ENCODE assay signal across 1 cellular context in genomic region chr1:30320581-30320890, GRCh38.
TF ChIP-seq lines count a peak whose summit lies in the region.

No MANE protein-coding gene starts in this region.

TF ChIP-seq in H1, 55 proteins besides CTCF, POLR2A, EP300 and RAD21 (continued from another document):
- TF ChIP-seq SP2 (IDR thresholded peaks at IDR 0.05; ENCODE audit: low read length) (no peak), KDM4A (IDR thresholded peaks at IDR 0.05; ENCODE audit: low read depth, low read length, severe bottlenecking) (no peak), TAF7 (optimal IDR thresholded peaks at IDR 0.05; ENCODE audit: borderline replicate concordance, low read depth, low read length) (no peak), SIX5 (IDR thresholded peaks at IDR 0.05; ENCODE audit: low read depth, low read length) (no peak)
